In the genomic region with DNA sequence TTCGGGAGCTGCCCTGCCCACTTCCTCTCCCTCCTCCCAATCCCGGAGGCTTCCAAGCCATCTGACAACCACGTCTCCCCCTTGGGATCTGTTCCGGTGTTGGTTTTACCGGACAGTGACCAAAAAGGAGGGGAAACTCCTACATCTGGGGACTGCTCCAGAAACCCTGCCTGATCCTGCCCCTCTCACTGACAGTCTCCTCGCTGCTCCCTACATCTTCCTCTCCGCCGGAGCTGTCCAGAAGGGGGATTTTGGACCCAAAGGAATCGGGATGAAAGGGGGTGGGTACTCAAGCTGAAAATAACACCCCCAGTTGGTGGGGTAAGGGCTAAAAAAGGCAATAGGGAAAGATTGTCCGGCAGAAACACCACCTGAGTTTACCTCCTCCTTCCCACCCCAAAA, we compare ENCODE assay signal across 8 cellular contexts. TPM values are rescaled to one million over a fixed set of nuclear protein-coding genes. Genes with fewer than 3 reads are reported as not detected.
DNase-seq lines count a peak whose midpoint lies in the region; ATAC-seq and TF ChIP-seq lines count a peak whose summit lies in the region.

No MANE protein-coding gene starts in this region.

- H3K27ac ChIP-seq in epithelial cell of prostate: peak overlapping the region; percentile 97

- H3K27me3 Mint-ChIP-seq in activated B cell treated with CpG ODN at 0.5 μM for 24 hours: no peaks in the 10 kb centered on the region
- H3K27me3 Mint-ChIP-seq in memory B cell: no peaks in the 10 kb centered on the region

- ATAC-seq in activated B cell treated with CpG ODN at 0.5 μM for 24 hours (ENCODE audit: low read depth) (no peak), memory B cell (ENCODE audit: low read depth) (no peak), GM21723 (IDR thresholded peaks at IDR 0.05; ENCODE audit: unreplicated experiment) (no peak)

- H3K4me3 Mint-ChIP-seq in activated B cell treated with CpG ODN at 0.5 μM for 24 hours (peak overlapping the region; percentile 95), memory B cell (peak overlapping the region; percentile 90)

- H3K9me3 Mint-ChIP-seq in activated B cell treated with CpG ODN at 0.5 μM for 24 hours (no peaks in the 10 kb centered on the region), memory B cell (no peaks in the 10 kb centered on the region)

- no peak for TF ChIP-seq CTCF in activated B cell treated with CpG ODN at 0.5 μM for 24 hours (IDR thresholded peaks at IDR 0.05)

- H3K27ac Mint-ChIP-seq in activated B cell treated with CpG ODN at 0.5 μM for 24 hours (peak overlapping the region; percentile 95), memory B cell (peak overlapping the region; percentile 97)

- DNase-seq in activated CD4-positive, alpha-beta T cell treated with anti-CD3 and anti-CD28 coated beads for 48 hours: peak; percentile 18
- no peak for DNase-seq in activated CD4-positive, alpha-beta T cell treated with anti-CD3 and anti-CD28 coated beads, Interleukin-2, amount 50 U/mL, for 1 hour
- DNase-seq in NCI-H1694 (lab: John Stamatoyannopoulos, UW): peak; percentile 7
- peak; percentile 20 for DNase-seq in activated B cell treated with CpG ODN at 0.5 μM for 24 hours
- DNase-seq in epithelial cell of prostate (ENCODE audit: low read depth, low spot score): no peak
- peak in 1 of 2 donors; percentile 13 for DNase-seq in memory B cell (ENCODE audit: low spot score in 2 of 2)
- peak; percentile 53 for DNase-seq in stromal cell of bone marrow (ENCODE audit: low read depth)

- CTCF ChIA-PET in activated B cell treated with CpG ODN at 0.5 μM for 24 hours (lab: Charles Lee): interaction anchor here (0.7 kb wide), 1 partner anchor 70 kb away, joined by 3 read pairs; no protein-coding TSS in a partner anchor

- intact Hi-C loops in activated B cell treated with CpG ODN at 0.5 μM for 24 hours (cut with micrococcal nuclease): loop anchor here (2.0 to 10.0 kb wide), 3 partner anchors 1080 to 1540 kb away; a partner anchor contains a TSS

- H3K4me1 Mint-ChIP-seq in activated B cell treated with CpG ODN at 0.5 μM for 24 hours: peaks cover 51% of the 10 kb centered on the region
- H3K4me1 Mint-ChIP-seq in memory B cell: peaks cover 29% of the 10 kb centered on the region

- POLR2A ChIA-PET in activated B cell treated with CpG ODN at 0.5 μM for 24 hours (lab: Charles Lee): interaction anchor here (0.7 to 1.2 kb wide), 3 partner anchors 76 to 378 kb away, joined by 3 to 8 read pairs (median 4); no protein-coding TSS in a partner anchor

- H3K36me3 Mint-ChIP-seq in activated B cell treated with CpG ODN at 0.5 μM for 24 hours (ENCODE audit: low read depth) (peaks cover 16% of the 10 kb centered on the region), memory B cell (no peaks in the 10 kb centered on the region)

RNA-seq across cellular contexts. Expression of a gene that starts 1.5 kb away (rescaled TPM):
- 52.1 and 53.1 TPM in 2 replicates for total RNA-seq in activated B cell treated with CpG ODN at 0.5 μM for 24 hours

Comparison
In these comparisons a context has a peak if more than half of its experiments do, and no peak if none do; other contexts are left out.
1. DNase-seq: peak in activated CD4-positive, alpha-beta T cell treated with anti-CD3 and anti-CD28 coated beads for 48 hours (single experiment), NCI-H1694 (single experiment), activated B cell treated with CpG ODN at 0.5 μM for 24 hours (single experiment) and stromal cell of bone marrow (single experiment); none in activated CD4-positive, alpha-beta T cell treated with anti-CD3 and anti-CD28 coated beads, Interleukin-2, amount 50 U/mL, for 1 hour (single experiment) and epithelial cell of prostate (single experiment).